In genomic region chr15:99371180-99372103, GRCh38 we compare ENCODE assay signal across 8 cellular contexts.
DNase-seq lines count a peak whose midpoint lies in the region; ATAC-seq, FAIRE-seq and TF ChIP-seq lines count a peak whose summit lies in the region.

No MANE protein-coding gene starts in this region.

- H3K27ac Mint-ChIP-seq in activated naive CD4-positive, alpha-beta T cell treated with anti-CD3 and anti-CD28 coated beads, Interleukin-2, amount 50 U/mL, for 72 hours = peak overlapping the region in 1 of 2 donors; percentile 63

- no peak for FAIRE-seq in HepG2 (lab: Jason Lieb, UNC)

- in situ Hi-C loops in HepG2 (cut with HindIII; ENCODE audit: extremely low pct_ligation_motif_present, low pct_unique_long_range_greater_than_20kb) = no loop called here

- no peak overlapping the region for H3K9ac ChIP-seq in HepG2 (ENCODE audit: insufficient read depth, low read depth, low read length)

- H3K36me3 ChIP-seq in HepG2 (replicated peaks in 1 of 2; ENCODE audit: control insufficient read depth in 1 of 2, insufficient read depth in 2 of 2, low read length in 2 of 2) (no peaks in the 10 kb centered on the region), right lobe of liver (peaks cover 0 to 5% (median 0%) of the 10 kb centered on the region in 4 donors), tibial artery (peaks cover 12 to 15% (median 14%) of the 10 kb centered on the region in 3 donors)

- TF ChIP-seq CTCF in HepG2 (CRISPR knock-in tag; IDR thresholded peaks at IDR 0.05) = no peak
- no peak for TF ChIP-seq CTCF in right lobe of liver (IDR thresholded peaks at IDR 0.05)
- TF ChIP-seq CTCF in tibial artery (IDR thresholded peaks at IDR 0.05) = no peak

- H3K9me3 ChIP-seq in HepG2 (ENCODE audit: low read length) (peaks cover 7% of the 10 kb centered on the region), right lobe of liver (no peaks in the 10 kb centered on the region), tibial artery (peaks cover 0 to 9% (median 9%) of the 10 kb centered on the region in 3 donors)

- no TSS peak for BruUV-seq in HepG2 (replicated peaks; lab: Mats Ljungman, UMichigan)

- no peak for TF ChIP-seq POLR2A in HepG2 (IDR thresholded peaks at IDR 0.05; ENCODE audit: insufficient read depth in 1 of 2, low read depth in 2 of 2, low read length in 2 of 2)
- no peak for TF ChIP-seq POLR2A in right lobe of liver (IDR thresholded peaks at IDR 0.05)

- H3K4me2 ChIP-seq in HepG2 (ENCODE audit: low read depth, low read length) = no peak overlapping the region

- TF ChIP-seq RAD21 in HepG2 (CRISPR knock-in tag; IDR thresholded peaks at IDR 0.05) = no peak

- H3K4me3 ChIP-seq in HepG2 (replicated peaks in 1 of 3; ENCODE audit: insufficient read depth in 1 of 3, low read depth in 2 of 3, low read length in 3 of 3) (no peak overlapping the region), right lobe of liver (no peak overlapping the region), tibial artery (no peak overlapping the region)

- no peaks in the 10 kb centered on the region for H3K79me2 ChIP-seq in HepG2 (ENCODE audit: insufficient read depth, low read length)

- intact Hi-C loops in HepG2 (cut with micrococcal nuclease; ENCODE audit: unreplicated experiment) (no loop called here), right lobe of liver (cut with DNase I) (no loop called here), tibial artery (cut with DNase I; ENCODE audit: low total_unique reads) (no loop called here)

- no peaks in the 10 kb centered on the region for H4K20me1 ChIP-seq in HepG2 (ENCODE audit: insufficient read depth, low read length)

- POLR2A ChIA-PET in HepG2 (lab: Yijun Ruan, JAX) = no interaction called here

- DNase-seq in HepG2 (ENCODE audit: low spot score) (no peak), right lobe of liver (no peak), tibial artery (no peak), mesenteric fat pad (ENCODE audit: low spot score) (no peak)
- no peak for DNase-seq in activated naive CD4-positive, alpha-beta T cell treated with anti-CD3 and anti-CD28 coated beads, Interleukin-2, amount 50 U/mL, for 72 hours (ENCODE audit: low spot score in 2 of 2)
- no peak for DNase-seq in stimulated activated CD8-positive, alpha-beta memory T cell treated with anti-CD3 and anti-CD28 coated beads, Interleukin-4, amount 100 ng/mL, for 48 hours
- no peak for DNase-seq in central memory CD4-positive, alpha-beta T cell

- H3K36me3 Mint-ChIP-seq in activated naive CD4-positive, alpha-beta T cell treated with anti-CD3 and anti-CD28 coated beads, Interleukin-2, amount 50 U/mL, for 72 hours = peaks cover 32 to 47% of the 10 kb centered on the region in 2 donors

- H3K27ac ChIP-seq in HepG2 (ENCODE audit: extremely low read length, insufficient read depth, low read length) = no peak overlapping the region
- H3K27ac ChIP-seq in right lobe of liver = no peak overlapping the region
- peak overlapping the region; percentile 9 to 23 for H3K27ac ChIP-seq in tibial artery

- H3K4me1 ChIP-seq in HepG2 (ENCODE audit: insufficient read depth, low read length) (no peaks in the 10 kb centered on the region), right lobe of liver (no peaks in the 10 kb centered on the region), tibial artery (peaks cover 0 to 9% (median 0%) of the 10 kb centered on the region in 4 donors)

- TF ChIP-seq EP300 in HepG2 (IDR thresholded peaks at IDR 0.05; ENCODE audit: low read depth in 2 of 2, low read length in 2 of 2) = no peak
- TF ChIP-seq EP300 in HepG2 (CRISPR knock-in tag; IDR thresholded peaks at IDR 0.05; ENCODE audit: borderline replicate concordance) = no peak

- WGBS in HepG2 (ENCODE audit: low lambda C conversion rate) = 87% methylated on average over 4 of the region's 4 CpGs
- 63% methylated on average over 4 of the region's 4 CpGs for WGBS in right lobe of liver (ENCODE audit: insufficient coverage, low coverage, low lambda C conversion rate, missing lambda C conversion rate)

- no peaks in the 10 kb centered on the region for H3K27me3 ChIP-seq in HepG2 (ENCODE audit: control insufficient read depth in 1 of 2, insufficient read depth in 2 of 2, low read length in 2 of 2)
- H3K27me3 ChIP-seq in right lobe of liver = no peaks in the 10 kb centered on the region
- no peaks in the 10 kb centered on the region for H3K27me3 ChIP-seq in tibial artery

- no peak for ATAC-seq in HepG2
- ATAC-seq in right lobe of liver = no peak
- ATAC-seq in HG02981 (IDR thresholded peaks at IDR 0.05; ENCODE audit: unreplicated experiment) = peak; percentile 87
- peak; percentile 49 to 92 for ATAC-seq in activated naive CD4-positive, alpha-beta T cell treated with anti-CD3 and anti-CD28 coated beads, Interleukin-2, amount 50 U/mL, for 72 hours

- peaks cover 14 to 31% of the 10 kb centered on the region in 2 donors for H3K9me3 Mint-ChIP-seq in activated naive CD4-positive, alpha-beta T cell treated with anti-CD3 and anti-CD28 coated beads, Interleukin-2, amount 50 U/mL, for 72 hours

- no peak overlapping the region for H2AFZ ChIP-seq in HepG2 (ENCODE audit: low read length)

- CTCF ChIA-PET in HepG2 (lab: Yijun Ruan, JAX; ENCODE audit: low intra/inter-chr PET ratio, low total read pairs) = no interaction called here

TF ChIP-seq in HepG2, 621 proteins besides CTCF, POLR2A, EP300 and RAD21:
- TF ChIP-seq FOXA3 (CRISPR knock-in tag; IDR thresholded peaks at IDR 0.05) (no peak), STAG1 (CRISPR knock-in tag; IDR thresholded peaks at IDR 0.05) (peak; percentile 33; the same call in 1 of the 2 replicates), ATAD3A (CRISPR knock-in tag; IDR thresholded peaks at IDR 0.05) (no peak)

Comparison
In these comparisons a context has a peak if more than half of its experiments do, and no peak if none do; other contexts are left out.
1. ATAC-seq: peak in HG02981 (single experiment) and activated naive CD4-positive, alpha-beta T cell treated with anti-CD3 and anti-CD28 coated beads, Interleukin-2, amount 50 U/mL, for 72 hours (2 of 2); none in HepG2 (single experiment) and right lobe of liver (0 of 4).
2. H3K27ac ChIP-seq: peak in tibial artery (2 of 2); none in HepG2 (single experiment) and right lobe of liver (0 of 3).